ENCODE assay signal across 8 cellular contexts in the genomic region with DNA sequence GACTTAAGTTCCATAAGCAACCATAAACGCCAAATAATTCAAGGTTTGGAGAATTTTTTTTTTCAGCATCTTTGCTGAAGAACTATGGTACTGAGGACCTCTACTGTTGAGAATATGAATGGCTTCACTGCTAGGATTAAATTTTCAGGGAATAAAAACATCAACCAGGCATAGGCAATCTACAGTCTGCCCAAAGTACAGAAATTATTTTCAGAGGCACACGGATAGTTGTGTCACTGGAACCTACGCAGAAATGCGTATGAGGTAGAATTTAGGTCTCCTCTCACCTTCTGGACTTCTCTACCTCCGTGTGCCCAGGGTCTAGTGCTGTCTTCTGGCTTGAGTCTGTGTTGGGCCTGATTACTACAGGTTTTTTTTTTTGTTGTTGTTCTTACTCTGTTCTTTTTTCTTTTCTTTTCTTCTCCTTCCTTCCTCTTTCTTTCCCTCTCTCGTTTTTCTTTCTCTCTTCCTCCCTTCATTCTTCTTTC. TPM values are rescaled to one million over a fixed set of nuclear protein-coding genes. Genes with fewer than 3 reads are reported as not detected.
DNase-seq lines count a peak whose midpoint lies in the region; ATAC-seq and TF ChIP-seq lines count a peak whose summit lies in the region.

No MANE protein-coding gene starts in this region.

- TF ChIP-seq CTCF in foreskin fibroblast (IDR thresholded peaks at IDR 0.05; ENCODE audit: low read depth, low read length) (peak; percentile 75), stomach (IDR thresholded peaks at IDR 0.05) (peak in 5 of 7 experiments; percentile 47 to 63 (median 52))

- H3K36me3 ChIP-seq in stomach, result no peaks in the 10 kb centered on the region

- H3K36me3 Mint-ChIP-seq in activated CD4-positive, alpha-beta T cell treated with anti-CD3 and anti-CD28 coated beads for 36 hours (ENCODE audit: low read depth), result no peaks in the 10 kb centered on the region

- H3K4me1 ChIP-seq in stomach, result no peaks in the 10 kb centered on the region

- H3K27me3 Mint-ChIP-seq in activated CD4-positive, alpha-beta T cell treated with anti-CD3 and anti-CD28 coated beads for 36 hours, result peaks cover 40% of the 10 kb centered on the region

- TF ChIP-seq EP300 in stomach (IDR thresholded peaks at IDR 0.05), result no peak

- DNase-seq in DMS153 treated with DMSO at 0.1 percent for 48 hours (lab: John Stamatoyannopoulos, UW; ENCODE audit: unreplicated experiment) (peak; percentile 10), HuH-7 (ENCODE audit: low spot score) (peak; percentile 46), foreskin fibroblast (peak in 1 of 2 donors; percentile 75), stomach (no peak)
- DNase-seq in activated CD4-positive, alpha-beta T cell treated with anti-CD3 and anti-CD28 coated beads for 36 hours, result no peak

- no peak overlapping the region for H3K27ac ChIP-seq in stomach

- no peak overlapping the region for H3K4me3 Mint-ChIP-seq in activated CD4-positive, alpha-beta T cell treated with anti-CD3 and anti-CD28 coated beads for 36 hours

- no peaks in the 10 kb centered on the region for H3K9me3 Mint-ChIP-seq in activated CD4-positive, alpha-beta T cell treated with anti-CD3 and anti-CD28 coated beads for 36 hours (ENCODE audit: low read depth)

- WGBS in stomach, 5 donors, result 11 to 21% (median 13%) methylated on average over 6 of the region's 6 CpGs

- CTCF ChIA-PET in activated CD4-positive, alpha-beta T cell treated with anti-CD3 and anti-CD28 coated beads for 36 hours (lab: Charles Lee), result interaction anchor here (0.7 to 1.4 kb wide), 7 partner anchors 15 to 1803 kb away, joined by 3 to 6 read pairs (median 3); no protein-coding TSS in a partner anchor

- H3K4me1 Mint-ChIP-seq in activated CD4-positive, alpha-beta T cell treated with anti-CD3 and anti-CD28 coated beads for 36 hours, result no peaks in the 10 kb centered on the region

- no peak overlapping the region for H3K27ac Mint-ChIP-seq in activated CD4-positive, alpha-beta T cell treated with anti-CD3 and anti-CD28 coated beads for 36 hours

- peak; percentile 92 for ATAC-seq in SK-N-SH treated with all-trans-retinoic acid at 6 μM for 48 hours
- ATAC-seq in GM21619 (IDR thresholded peaks at IDR 0.05; ENCODE audit: unreplicated experiment), result no peak
- ATAC-seq in activated CD4-positive, alpha-beta T cell treated with anti-CD3 and anti-CD28 coated beads for 36 hours, result no peak
- ATAC-seq in GM21576 (IDR thresholded peaks at IDR 0.05; ENCODE audit: unreplicated experiment), result no peak

- intact Hi-C loops in stomach (cut with DNase I; ENCODE audit: low total_unique reads), result loop anchor here (10.0 kb wide), 1 partner anchor 126 kb away; no protein-coding TSS in a partner anchor
- intact Hi-C loops in activated CD4-positive, alpha-beta T cell treated with anti-CD3 and anti-CD28 coated beads for 36 hours (cut with DNase I, micrococcal nuclease), result loop anchor here (1.0 kb wide), 2 partner anchors 134 to 139 kb away; no protein-coding TSS in a partner anchor

- POLR2A ChIA-PET in activated CD4-positive, alpha-beta T cell treated with anti-CD3 and anti-CD28 coated beads for 36 hours (lab: Charles Lee), result no interaction called here

- H3K4me3 ChIP-seq in foreskin fibroblast (ENCODE audit: low read depth in 1 of 2, low read length in 2 of 2) (no peak overlapping the region), stomach (no peak overlapping the region)

- no peaks in the 10 kb centered on the region for H3K9me3 ChIP-seq in stomach

- peaks cover 0 to 50% (median 0%) of the 10 kb centered on the region in 3 donors for H3K27me3 ChIP-seq in stomach

- no peak for TF ChIP-seq POLR2A in stomach (IDR thresholded peaks at IDR 0.05)

TF ChIP-seq in SK-N-SH treated with all-trans-retinoic acid at 6 μM for 48 hours, 23 proteins besides CTCF, POLR2A, EP300 and RAD21:
- TF ChIP-seq TSHZ2 (CRISPR knock-in tag; IDR thresholded peaks at IDR 0.05) (no peak), CSDC2 (CRISPR knock-in tag; IDR thresholded peaks at IDR 0.05) (no peak), TOX (CRISPR knock-in tag; IDR thresholded peaks at IDR 0.05; ENCODE audit: borderline replicate concordance) (no peak), GLIS3 (CRISPR knock-in tag; IDR thresholded peaks at IDR 0.05) (no peak), ISL1 (CRISPR knock-in tag; IDR thresholded peaks at IDR 0.05) (no peak), ARNTL (CRISPR knock-in tag; IDR thresholded peaks at IDR 0.05; ENCODE audit: borderline replicate concordance, low read depth) (no peak), ZNF70 (CRISPR knock-in tag; IDR thresholded peaks at IDR 0.05) (no peak), TCF4 (CRISPR knock-in tag; IDR thresholded peaks at IDR 0.05; ENCODE audit: borderline replicate concordance) (no peak), BACH2 (CRISPR knock-in tag; IDR thresholded peaks at IDR 0.05; ENCODE audit: borderline replicate concordance) (no peak), ZFP3 (CRISPR knock-in tag; IDR thresholded peaks at IDR 0.05) (no peak), ZNF8 (CRISPR knock-in tag; IDR thresholded peaks at IDR 0.05) (no peak), PPARA (CRISPR knock-in tag; IDR thresholded peaks at IDR 0.05; ENCODE audit: borderline replicate concordance) (no peak), OSR1 (CRISPR knock-in tag; IDR thresholded peaks at IDR 0.05) (no peak), ZC3H10 (CRISPR knock-in tag; IDR thresholded peaks at IDR 0.05) (no peak), ESRRG (CRISPR knock-in tag; IDR thresholded peaks at IDR 0.05) (no peak), CSRNP3 (CRISPR knock-in tag; IDR thresholded peaks at IDR 0.05) (no peak)
- TF ChIP-seq, protein P1, sequence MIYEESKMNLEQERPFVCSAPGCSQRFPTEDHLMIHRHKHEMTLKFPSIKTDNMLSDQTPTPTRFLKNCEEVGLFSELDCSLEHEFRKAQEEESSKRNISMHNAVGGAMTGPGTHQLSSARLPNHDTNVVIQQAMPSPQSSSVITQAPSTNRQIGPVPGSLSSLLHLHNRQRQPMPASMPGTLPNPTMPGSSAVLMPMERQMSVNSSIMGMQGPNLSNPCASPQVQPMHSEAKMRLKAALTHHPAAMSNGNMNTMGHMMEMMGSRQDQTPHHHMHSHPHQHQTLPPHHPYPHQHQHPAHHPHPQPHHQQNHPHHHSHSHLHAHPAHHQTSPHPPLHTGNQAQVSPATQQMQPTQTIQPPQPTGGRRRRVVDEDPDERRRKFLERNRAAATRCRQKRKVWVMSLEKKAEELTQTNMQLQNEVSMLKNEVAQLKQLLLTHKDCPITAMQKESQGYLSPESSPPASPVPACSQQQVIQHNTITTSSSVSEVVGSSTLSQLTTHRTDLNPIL (CRISPR knock-in tag; IDR thresholded peaks at IDR 0.05; ENCODE audit: low read depth), result no peak
- TF ChIP-seq, protein P2, sequence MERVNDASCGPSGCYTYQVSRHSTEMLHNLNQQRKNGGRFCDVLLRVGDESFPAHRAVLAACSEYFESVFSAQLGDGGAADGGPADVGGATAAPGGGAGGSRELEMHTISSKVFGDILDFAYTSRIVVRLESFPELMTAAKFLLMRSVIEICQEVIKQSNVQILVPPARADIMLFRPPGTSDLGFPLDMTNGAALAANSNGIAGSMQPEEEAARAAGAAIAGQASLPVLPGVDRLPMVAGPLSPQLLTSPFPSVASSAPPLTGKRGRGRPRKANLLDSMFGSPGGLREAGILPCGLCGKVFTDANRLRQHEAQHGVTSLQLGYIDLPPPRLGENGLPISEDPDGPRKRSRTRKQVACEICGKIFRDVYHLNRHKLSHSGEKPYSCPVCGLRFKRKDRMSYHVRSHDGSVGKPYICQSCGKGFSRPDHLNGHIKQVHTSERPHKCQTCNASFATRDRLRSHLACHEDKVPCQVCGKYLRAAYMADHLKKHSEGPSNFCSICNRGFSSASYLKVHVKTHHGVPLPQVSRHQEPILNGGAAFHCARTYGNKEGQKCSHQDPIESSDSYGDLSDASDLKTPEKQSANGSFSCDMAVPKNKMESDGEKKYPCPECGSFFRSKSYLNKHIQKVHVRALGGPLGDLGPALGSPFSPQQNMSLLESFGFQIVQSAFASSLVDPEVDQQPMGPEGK (CRISPR knock-in tag; IDR thresholded peaks at IDR 0.05; ENCODE audit: borderline replicate concordance), result no peak

RNA-seq across cellular contexts. Expression of gene NACA2, which starts 39.7 kb away (rescaled TPM):
- total RNA-seq in stomach, result not detected
- polyA plus RNA-seq in stomach, result under 1 TPM in 1 of 3 donors, not detected in 2; 0.28 TPM
- total RNA-seq in activated CD4-positive, alpha-beta T cell treated with anti-CD3 and anti-CD28 coated beads for 36 hours, result not detected

Comparison
In these comparisons a context has a peak if more than half of its experiments do, and no peak if none do; other contexts are left out.
1. DNase-seq: peak in DMS153 treated with DMSO at 0.1 percent for 48 hours (single experiment) and HuH-7 (single experiment); none in stomach (single experiment) and activated CD4-positive, alpha-beta T cell treated with anti-CD3 and anti-CD28 coated beads for 36 hours (single experiment).